ENCODE assay signal across 8 cellular contexts in genomic region chr1:117654485-117655219, GRCh38. TPM values are rescaled to one million over a fixed set of nuclear protein-coding genes. Genes with fewer than 3 reads are reported as not detected.
DNase-seq lines count a peak whose midpoint lies in the region; ATAC-seq and TF ChIP-seq lines count a peak whose summit lies in the region.

No MANE protein-coding gene starts in this region.

- peak overlapping the region; percentile 29 to 87 (median 73) for H3K4me3 Mint-ChIP-seq in CD8-positive, alpha-beta memory T cell
- peak overlapping the region; percentile 29 for H3K4me3 Mint-ChIP-seq in activated CD4-positive, alpha-beta memory T cell treated with anti-CD3 and anti-CD28 coated beads, Interleukin-2, amount 10 ng/mL, durations not matched to agents 7 days and 5 days

- no peaks in the 10 kb centered on the region for H3K36me3 ChIP-seq in CD8-positive, alpha-beta memory T cell (ENCODE audit: insufficient read depth, low read length)

- peak overlapping the region; percentile 78 to 98 (median 97) for H3K27ac Mint-ChIP-seq in CD8-positive, alpha-beta memory T cell
- H3K27ac Mint-ChIP-seq in activated CD4-positive, alpha-beta memory T cell treated with anti-CD3 and anti-CD28 coated beads, Interleukin-2, amount 10 ng/mL, durations not matched to agents 7 days and 5 days, result peak overlapping the region; percentile 91

- no peaks in the 10 kb centered on the region for H3K9me3 ChIP-seq in CD8-positive, alpha-beta memory T cell (ENCODE audit: low read length)

- peak overlapping the region; percentile 22 for H3K27ac ChIP-seq in CD8-positive, alpha-beta memory T cell (ENCODE audit: low read depth, low read length)

- POLR2A ChIA-PET in CD8-positive, alpha-beta memory T cell (lab: Charles Lee), result interaction anchor here (3.5 to 4.2 kb wide), 2 partner anchors 10 to 48 kb away, joined by 19 to 48 read pairs; partner anchors contain the start of gene TENT5C
- POLR2A ChIA-PET in activated CD4-positive, alpha-beta memory T cell treated with anti-CD3 and anti-CD28 coated beads, Interleukin-2, amount 10 ng/mL, durations not matched to agents 7 days and 5 days (lab: Charles Lee), result interaction anchor here (1.1 to 21.3 kb wide), 10 partner anchors 10 to 885 kb away, joined by 3 to 512 read pairs (median 10); partner anchors contain the start of genes MAN1A2 and TENT5C

- CTCF ChIA-PET in CD8-positive, alpha-beta memory T cell (lab: Charles Lee), result interaction anchor here (0.6 to 4.4 kb wide), 8 partner anchors 10 to 120 kb away, joined by 3 to 43 read pairs (median 4); partner anchors contain the start of gene TENT5C
- CTCF ChIA-PET in activated CD4-positive, alpha-beta memory T cell treated with anti-CD3 and anti-CD28 coated beads, Interleukin-2, amount 10 ng/mL, durations not matched to agents 7 days and 5 days (lab: Charles Lee), result interaction anchor here (1.0 to 7.9 kb wide), 11 partner anchors 10 to 120 kb away, joined by 3 to 66 read pairs (median 5); partner anchors contain the start of gene TENT5C

- H3K4me1 Mint-ChIP-seq in CD8-positive, alpha-beta memory T cell, result peaks cover 86 to 93% (median 91%) of the 10 kb centered on the region in 3 donors
- peaks cover 86% of the 10 kb centered on the region for H3K4me1 Mint-ChIP-seq in activated CD4-positive, alpha-beta memory T cell treated with anti-CD3 and anti-CD28 coated beads, Interleukin-2, amount 10 ng/mL, durations not matched to agents 7 days and 5 days

- TF ChIP-seq CTCF in lower leg skin (IDR thresholded peaks at IDR 0.05), result no peak

- intact Hi-C loops in lower leg skin (cut with DNase I; ENCODE audit: low total_unique reads), result no loop called here

- whole genome bisulfite sequencing in lower leg skin, 2 donors, result 65 to 71% methylated on average over 6 of the region's 6 CpGs

- peak; percentile 61 for ATAC-seq in GM19328 (IDR thresholded peaks at IDR 0.05; ENCODE audit: unreplicated experiment)
- ATAC-seq in HG03196 (IDR thresholded peaks at IDR 0.05; ENCODE audit: unreplicated experiment), result peak; percentile 79

- no peak for TF ChIP-seq POLR2A in lower leg skin (IDR thresholded peaks at IDR 0.05)

- H3K27me3 ChIP-seq in CD8-positive, alpha-beta memory T cell (ENCODE audit: insufficient read depth, low read length, poor library complexity, severe bottlenecking), result no peaks in the 10 kb centered on the region

- H3K36me3 Mint-ChIP-seq in CD8-positive, alpha-beta memory T cell, result no peaks in the 10 kb centered on the region
- no peaks in the 10 kb centered on the region for H3K36me3 Mint-ChIP-seq in activated CD4-positive, alpha-beta memory T cell treated with anti-CD3 and anti-CD28 coated beads, Interleukin-2, amount 10 ng/mL, durations not matched to agents 7 days and 5 days (ENCODE audit: low read depth)

- H3K27me3 Mint-ChIP-seq in CD8-positive, alpha-beta memory T cell, result peaks cover 0 to 4% of the 10 kb centered on the region in 2 donors
- no peaks in the 10 kb centered on the region for H3K27me3 Mint-ChIP-seq in activated CD4-positive, alpha-beta memory T cell treated with anti-CD3 and anti-CD28 coated beads, Interleukin-2, amount 10 ng/mL, durations not matched to agents 7 days and 5 days

- peaks cover 91% of the 10 kb centered on the region for H3K4me1 ChIP-seq in CD8-positive, alpha-beta memory T cell (ENCODE audit: insufficient read depth, low read length)

- DNase-seq in CD8-positive, alpha-beta memory T cell, result peak in 1 of 5 donors; percentile 43
- DNase-seq in activated CD4-positive, alpha-beta memory T cell treated with anti-CD3 and anti-CD28 coated beads, Interleukin-2, amount 10 ng/mL, durations not matched to agents 7 days and 5 days, result no peak
- DNase-seq in foreskin melanocyte (no peak), lower leg skin (ENCODE audit: low spot score in 2 of 2) (no peak), KG1 (lab: John Stamatoyannopoulos, UW) (no peak)
- no peak for DNase-seq in stimulated activated CD4-positive, alpha-beta T cell treated with anti-CD3 and anti-CD28 coated beads, Interleukin-2, amount 100 ng/mL, for 48 hours

- no peaks in the 10 kb centered on the region for H3K9me3 Mint-ChIP-seq in CD8-positive, alpha-beta memory T cell
- H3K9me3 Mint-ChIP-seq in activated CD4-positive, alpha-beta memory T cell treated with anti-CD3 and anti-CD28 coated beads, Interleukin-2, amount 10 ng/mL, durations not matched to agents 7 days and 5 days, result no peaks in the 10 kb centered on the region

- H3K4me3 ChIP-seq in CD8-positive, alpha-beta memory T cell (ENCODE audit: low read length), result peak overlapping the region; percentile 3
- H3K4me3 ChIP-seq in lower leg skin (ENCODE audit: low read depth, poor library complexity, severe bottlenecking), result no peak overlapping the region

RNA-seq across cellular contexts. Expression of gene TENT5C, which starts 48.8 kb away (rescaled TPM):
- total RNA-seq in CD8-positive, alpha-beta memory T cell, result 1 to 10 TPM; 3.7 to 4.1 TPM
- 12.6 TPM for polyA plus RNA-seq in CD8-positive, alpha-beta memory T cell
- total RNA-seq in activated CD4-positive, alpha-beta memory T cell treated with anti-CD3 and anti-CD28 coated beads, Interleukin-2, amount 10 ng/mL, durations not matched to agents 7 days and 5 days, result 10 to 100 TPM; 64.5 to 66.1 TPM
- total RNA-seq in lower leg skin, result 1 to 10 TPM; 1.9 to 4.3 (median 2.8) TPM

Comparison
In these comparisons a context has a peak if more than half of its experiments do, and no peak if none do; other contexts are left out.
1. RNA of gene TENT5C, which starts 48.8 kb away (total RNA-seq): 64.5 to 66.1 TPM in activated CD4-positive, alpha-beta memory T cell treated with anti-CD3 and anti-CD28 coated beads, Interleukin-2, amount 10 ng/mL, durations not matched to agents 7 days and 5 days; 3.7 to 4.1 TPM in CD8-positive, alpha-beta memory T cell and 1.9 to 4.3 TPM in lower leg skin; every median in the first group is over 10 times any median in the second.